In the genomic region with DNA sequence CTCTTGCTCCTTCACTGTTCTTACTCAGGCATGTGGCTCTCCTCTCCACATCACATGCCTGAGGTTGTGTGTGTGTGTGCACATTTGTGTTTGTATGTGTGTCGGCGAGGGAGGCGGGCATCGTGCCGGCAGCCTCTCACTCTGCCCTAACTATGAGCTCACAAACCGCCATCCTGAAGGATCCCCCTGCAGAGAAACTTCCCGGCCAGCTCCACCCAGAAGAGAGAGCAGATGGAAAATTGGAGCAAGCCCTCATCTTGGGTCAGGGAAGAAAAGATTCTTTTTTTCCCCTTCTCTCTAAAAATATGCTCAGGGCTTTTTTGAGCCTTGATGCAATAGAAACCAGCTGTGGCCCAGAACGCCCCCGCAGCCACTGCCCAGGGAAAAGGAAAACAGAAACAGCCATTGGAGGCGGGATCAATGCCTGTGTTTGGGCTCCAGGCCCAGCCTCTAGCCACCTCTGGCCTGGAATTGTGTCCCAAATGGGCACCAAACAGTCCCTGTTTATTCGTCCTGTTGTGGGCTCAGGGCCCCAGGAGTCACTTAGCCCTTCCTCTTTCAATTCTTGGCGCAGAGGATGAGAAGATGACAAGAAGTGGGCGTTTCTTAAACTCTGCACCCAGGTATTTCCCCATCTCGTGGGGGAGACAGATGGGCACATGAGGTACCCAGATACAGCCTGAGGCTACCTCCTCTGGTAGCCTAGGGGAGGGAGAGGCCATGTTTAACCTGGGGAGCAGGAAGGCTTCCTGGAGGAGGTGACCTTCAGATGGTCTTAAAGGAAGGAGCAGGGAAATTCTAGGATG, we compare ENCODE assay signal across 8 cellular contexts.
DNase-seq lines count a peak whose midpoint lies in the region; ATAC-seq and TF ChIP-seq lines count a peak whose summit lies in the region.

No MANE protein-coding gene starts in this region.

- intact Hi-C loops in activated T-helper 2 cell treated with anti-CD3 and anti-CD28 coated beads, Interferon-gamma antibody, Interleukin-2, Interleukin-4, amounts not matched to agents 10 μg/mL and 5 μg/mL and 100 μg/mL, durations not matched to agents 14 hours and 24 hours and 36 hours (cut with micrococcal nuclease), result no loop called here
- intact Hi-C loops in left colon (cut with DNase I, micrococcal nuclease), result no loop called here

- no peaks in the 10 kb centered on the region for H3K9me3 Mint-ChIP-seq in activated naive CD4-positive, alpha-beta T cell treated with anti-CD3 and anti-CD28 coated beads, Interleukin-2, amount 50 U/mL, for 72 hours
- H3K9me3 Mint-ChIP-seq in activated naive CD4-positive, alpha-beta T cell treated with anti-CD3 and anti-CD28 coated beads, Interleukin-2, amount 10 ng/mL, durations not matched to agents 7 days and 5 days, result no peaks in the 10 kb centered on the region
- no peaks in the 10 kb centered on the region for H3K9me3 Mint-ChIP-seq in activated T-helper 2 cell treated with anti-CD3 and anti-CD28 coated beads, Interferon-gamma antibody, Interleukin-2, Interleukin-4, amounts not matched to agents 10 μg/mL and 5 μg/mL and 100 μg/mL, durations not matched to agents 14 hours and 24 hours and 36 hours

- H3K4me1 ChIP-seq in thoracic aorta (ENCODE audit: control insufficient read depth in 1 of 2, low read depth in 2 of 2), result peaks cover 34 to 80% of the 10 kb centered on the region in 2 donors

- H3K4me1 Mint-ChIP-seq in activated naive CD4-positive, alpha-beta T cell treated with anti-CD3 and anti-CD28 coated beads, Interleukin-2, amount 10 ng/mL, durations not matched to agents 7 days and 5 days, result no peaks in the 10 kb centered on the region
- peaks cover 49% of the 10 kb centered on the region for H3K4me1 Mint-ChIP-seq in activated T-helper 2 cell treated with anti-CD3 and anti-CD28 coated beads, Interferon-gamma antibody, Interleukin-2, Interleukin-4, amounts not matched to agents 10 μg/mL and 5 μg/mL and 100 μg/mL, durations not matched to agents 14 hours and 24 hours and 36 hours (ENCODE audit: low read depth)

- peak overlapping the region; percentile 86 to 95 for H3K27ac ChIP-seq in thoracic aorta

- H3K9me3 ChIP-seq in thoracic aorta, result no peaks in the 10 kb centered on the region

- peak; percentile 52 to 69 for ATAC-seq in activated naive CD4-positive, alpha-beta T cell treated with anti-CD3 and anti-CD28 coated beads, Interleukin-2, amount 50 U/mL, for 72 hours
- ATAC-seq in thoracic aorta (ENCODE audit: insufficient number of reproducible peaks, low FRiP score, low read depth), result peak; percentile 53
- no peak for ATAC-seq in left colon

- H3K27me3 Mint-ChIP-seq in activated naive CD4-positive, alpha-beta T cell treated with anti-CD3 and anti-CD28 coated beads, Interleukin-2, amount 10 ng/mL, durations not matched to agents 7 days and 5 days, result no peaks in the 10 kb centered on the region
- no peaks in the 10 kb centered on the region for H3K27me3 Mint-ChIP-seq in activated T-helper 2 cell treated with anti-CD3 and anti-CD28 coated beads, Interferon-gamma antibody, Interleukin-2, Interleukin-4, amounts not matched to agents 10 μg/mL and 5 μg/mL and 100 μg/mL, durations not matched to agents 14 hours and 24 hours and 36 hours (ENCODE audit: low read depth)

- H3K36me3 ChIP-seq in thoracic aorta, result no peaks in the 10 kb centered on the region

- H3K36me3 Mint-ChIP-seq in activated naive CD4-positive, alpha-beta T cell treated with anti-CD3 and anti-CD28 coated beads, Interleukin-2, amount 50 U/mL, for 72 hours, result no peaks in the 10 kb centered on the region
- no peaks in the 10 kb centered on the region for H3K36me3 Mint-ChIP-seq in activated naive CD4-positive, alpha-beta T cell treated with anti-CD3 and anti-CD28 coated beads, Interleukin-2, amount 10 ng/mL, durations not matched to agents 7 days and 5 days
- H3K36me3 Mint-ChIP-seq in activated T-helper 2 cell treated with anti-CD3 and anti-CD28 coated beads, Interferon-gamma antibody, Interleukin-2, Interleukin-4, amounts not matched to agents 10 μg/mL and 5 μg/mL and 100 μg/mL, durations not matched to agents 14 hours and 24 hours and 36 hours (ENCODE audit: low read depth), result no peaks in the 10 kb centered on the region

- peak overlapping the region; percentile 4 for H3K4me3 ChIP-seq in thoracic aorta

- no peak for DNase-seq in activated naive CD4-positive, alpha-beta T cell treated with anti-CD3 and anti-CD28 coated beads, Interleukin-2, amount 50 U/mL, for 72 hours (ENCODE audit: low spot score in 2 of 2)
- DNase-seq in activated naive CD4-positive, alpha-beta T cell treated with anti-CD3 and anti-CD28 coated beads, Interleukin-2, amount 10 ng/mL, durations not matched to agents 7 days and 5 days, result no peak
- no peak for DNase-seq in activated T-helper 2 cell treated with anti-CD3 and anti-CD28 coated beads, Interferon-gamma antibody, Interleukin-2, Interleukin-4, amounts not matched to agents 10 μg/mL and 5 μg/mL and 100 μg/mL, durations not matched to agents 14 hours and 24 hours and 36 hours (ENCODE audit: low spot score)
- DNase-seq in left kidney (ENCODE audit: low read depth, low spot score), result peak; percentile 71
- peak; percentile 66 for DNase-seq in thoracic aorta (ENCODE audit: low spot score)
- DNase-seq in ecto neural progenitor cell (ENCODE audit: low spot score), result no peak
- DNase-seq in DMS79 treated with DMSO at 0.1 percent for 48 hours (lab: John Stamatoyannopoulos, UW), result no peak
- no peak for DNase-seq in left colon

- TF ChIP-seq CTCF in thoracic aorta (IDR thresholded peaks at IDR 0.05), result no peak

- no peak overlapping the region for H3K4me3 Mint-ChIP-seq in activated naive CD4-positive, alpha-beta T cell treated with anti-CD3 and anti-CD28 coated beads, Interleukin-2, amount 10 ng/mL, durations not matched to agents 7 days and 5 days
- H3K4me3 Mint-ChIP-seq in activated T-helper 2 cell treated with anti-CD3 and anti-CD28 coated beads, Interferon-gamma antibody, Interleukin-2, Interleukin-4, amounts not matched to agents 10 μg/mL and 5 μg/mL and 100 μg/mL, durations not matched to agents 14 hours and 24 hours and 36 hours (ENCODE audit: low read depth), result peak overlapping the region; percentile 81

- CTCF ChIA-PET in activated naive CD4-positive, alpha-beta T cell treated with anti-CD3 and anti-CD28 coated beads, Interleukin-2, amount 10 ng/mL, durations not matched to agents 7 days and 5 days (lab: Charles Lee), result interaction anchor here (1.2 kb wide), 2 partner anchors 12 to 27 kb away, joined by 3 read pairs; no protein-coding TSS in a partner anchor

- H3K27ac Mint-ChIP-seq in activated naive CD4-positive, alpha-beta T cell treated with anti-CD3 and anti-CD28 coated beads, Interleukin-2, amount 50 U/mL, for 72 hours, result peak overlapping the region; percentile 69 to 72
- H3K27ac Mint-ChIP-seq in activated naive CD4-positive, alpha-beta T cell treated with anti-CD3 and anti-CD28 coated beads, Interleukin-2, amount 10 ng/mL, durations not matched to agents 7 days and 5 days, result no peak overlapping the region
- H3K27ac Mint-ChIP-seq in activated T-helper 2 cell treated with anti-CD3 and anti-CD28 coated beads, Interferon-gamma antibody, Interleukin-2, Interleukin-4, amounts not matched to agents 10 μg/mL and 5 μg/mL and 100 μg/mL, durations not matched to agents 14 hours and 24 hours and 36 hours, result peak overlapping the region; percentile 99

- no peaks in the 10 kb centered on the region for H3K27me3 ChIP-seq in thoracic aorta (replicated peaks; ENCODE audit: insufficient read depth)

Comparison
In these comparisons a context has a peak if more than half of its experiments do, and no peak if none do; other contexts are left out.
1. DNase-seq: peak in left kidney (single experiment) and thoracic aorta (single experiment); none in activated naive CD4-positive, alpha-beta T cell treated with anti-CD3 and anti-CD28 coated beads, Interleukin-2, amount 50 U/mL, for 72 hours (0 of 2), activated naive CD4-positive, alpha-beta T cell treated with anti-CD3 and anti-CD28 coated beads, Interleukin-2, amount 10 ng/mL, durations not matched to agents 7 days and 5 days (single experiment), activated T-helper 2 cell treated with anti-CD3 and anti-CD28 coated beads, Interferon-gamma antibody, Interleukin-2, Interleukin-4, amounts not matched to agents 10 μg/mL and 5 μg/mL and 100 μg/mL, durations not matched to agents 14 hours and 24 hours and 36 hours (single experiment), ecto neural progenitor cell (single experiment), DMS79 treated with DMSO at 0.1 percent for 48 hours (single experiment) and left colon (0 of 2).